In the genomic region with DNA sequence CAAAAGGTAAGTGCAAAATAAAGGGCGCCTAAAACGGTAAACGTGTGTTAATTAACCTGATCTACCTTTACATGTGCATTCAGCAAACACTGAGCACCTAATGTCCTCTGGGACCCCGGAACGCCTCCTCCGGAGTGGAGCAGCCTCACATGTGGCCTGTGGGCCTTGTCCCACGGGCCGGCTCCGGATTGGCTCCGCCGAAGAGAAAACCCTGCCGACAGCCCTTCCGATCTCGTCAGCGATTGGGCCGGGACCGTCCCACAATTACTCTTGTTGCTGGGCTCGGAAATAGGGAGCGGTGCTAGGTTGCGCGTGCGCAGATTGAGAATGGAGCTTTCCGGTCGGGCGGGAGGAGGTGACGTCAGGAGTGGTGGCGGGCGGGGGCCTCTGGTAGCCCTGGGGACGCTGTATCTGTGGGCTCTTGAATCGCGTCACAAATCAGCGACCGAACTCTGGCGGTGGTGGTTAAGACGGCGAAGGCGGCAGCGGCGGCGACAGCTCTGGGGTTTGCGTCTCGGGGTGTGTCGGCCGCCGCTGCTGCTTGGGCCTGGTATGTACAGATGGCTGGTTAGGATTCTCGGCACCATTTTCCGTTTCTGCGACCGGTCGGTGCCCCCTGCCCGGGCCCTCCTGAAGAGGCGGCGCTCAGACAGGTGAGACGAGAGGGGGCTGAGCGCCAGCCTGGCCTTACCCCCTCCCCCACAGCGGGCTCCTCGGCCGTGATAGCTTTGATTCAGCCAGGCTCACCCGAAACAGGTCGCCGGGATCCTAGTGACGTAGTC, we compare ENCODE assay signal across 8 cellular contexts. TPM values are rescaled to one million over a fixed set of nuclear protein-coding genes. Genes with fewer than 3 reads are reported as not detected.
A peak's percentile ranks its signal among the peaks of the same experiment; 100 is the strongest.
DNase-seq lines count a peak whose midpoint lies in the region; ATAC-seq and TF ChIP-seq lines count a peak whose summit lies in the region.

A gene (plus strand): TSS at position 434 of the 782 bp plus-strand sequence. CDS start 119 bp downstream, at position 553.

- peak; percentile 95 for TF ChIP-seq POLR2A in breast epithelium (IDR thresholded peaks at IDR 0.05)

- DNase-seq in NCI-H2196 treated with DMSO at 0.1 percent for 48 hours (lab: John Stamatoyannopoulos, UW; ENCODE audit: unreplicated experiment): peak; percentile 100
- peak; percentile 99 for DNase-seq in breast epithelium (ENCODE audit: low spot score in 2 of 2)

- H3K79me2 ChIP-seq in ACC112 (ENCODE audit: control insufficient read depth, insufficient read depth, low read length, unreplicated experiment): peaks cover 31% of the 10 kb centered on the region

- peak within 1 kb of the TSS; percentile 91 for H2AFZ ChIP-seq in ACC112 (ENCODE audit: low read length, unreplicated experiment)

- no peak for TF ChIP-seq CTCF in VCaP (conservative IDR thresholded peaks at IDR 0.05)
- TF ChIP-seq CTCF in breast epithelium (IDR thresholded peaks at IDR 0.05): no peak

- H3K9me3 ChIP-seq in breast epithelium (no peaks in the 10 kb centered on the region), iPS-18a (ENCODE audit: control insufficient read depth, low read depth, low read length) (no peaks in the 10 kb centered on the region), skeletal muscle satellite cell (replicated peaks; ENCODE audit: low read length) (no peaks in the 10 kb centered on the region)

- H3K36me3 ChIP-seq in ACC112 (ENCODE audit: insufficient read depth, low read length): no peaks in the 10 kb centered on the region
- H3K36me3 ChIP-seq in breast epithelium: no peaks in the 10 kb centered on the region
- no peaks in the 10 kb centered on the region for H3K36me3 ChIP-seq in iPS-18a (ENCODE audit: control insufficient read depth, low read depth, low read length)
- H3K36me3 ChIP-seq in skeletal muscle satellite cell (ENCODE audit: insufficient read depth, low read length): peaks cover 4% of the 10 kb centered on the region

- H3K27me3 ChIP-seq in ACC112 (ENCODE audit: insufficient read depth, low read length) (no peaks in the 10 kb centered on the region), breast epithelium (no peaks in the 10 kb centered on the region), iPS-18a (ENCODE audit: control insufficient read depth, insufficient read depth, low read length) (no peaks in the 10 kb centered on the region), skeletal muscle satellite cell (ENCODE audit: control insufficient read depth, insufficient read depth, low read length) (no peaks in the 10 kb centered on the region)

- H3K4me3 ChIP-seq in ACC112 (ENCODE audit: low read depth, low read length) (peak within 1 kb of the TSS; percentile 96), breast epithelium (peak within 1 kb of the TSS; percentile 70 to 99 (median 94)), iPS-18a (ENCODE audit: low read length) (peak within 1 kb of the TSS; percentile 84), skeletal muscle satellite cell (ENCODE audit: low read length) (peak within 1 kb of the TSS; percentile 89)

- intact Hi-C loops in breast epithelium (cut with DNase I; ENCODE audit: low total_unique reads): no loop called here

- peaks cover 18% of the 10 kb centered on the region for H3K4me1 ChIP-seq in ACC112 (ENCODE audit: control insufficient read depth, insufficient read depth, low read length, unreplicated experiment)
- H3K4me1 ChIP-seq in breast epithelium: peaks cover 0 to 17% of the 10 kb centered on the region in 2 donors
- peaks cover 14% of the 10 kb centered on the region for H3K4me1 ChIP-seq in iPS-18a (ENCODE audit: control insufficient read depth, low read depth, low read length)
- peaks cover 9% of the 10 kb centered on the region for H3K4me1 ChIP-seq in skeletal muscle satellite cell (ENCODE audit: control insufficient read depth, insufficient read depth, low read length)

- ATAC-seq in GM18870 (IDR thresholded peaks at IDR 0.05; ENCODE audit: unreplicated experiment): peak; percentile 92
- peak; percentile 96 for ATAC-seq in HG03135 (IDR thresholded peaks at IDR 0.05; ENCODE audit: unreplicated experiment)

- peak within 1 kb of the TSS; percentile 78 for H3K27ac ChIP-seq in ACC112 (ENCODE audit: low read depth, low read length)
- H3K27ac ChIP-seq in VCaP: peak within 1 kb of the TSS; percentile 77
- peak within 1 kb of the TSS; percentile 93 to 100 for H3K27ac ChIP-seq in breast epithelium
- H3K27ac ChIP-seq in iPS-18a (ENCODE audit: low read length): peak within 1 kb of the TSS; percentile 85

- peak within 1 kb of the TSS; percentile 96 for H3K4me2 ChIP-seq in skeletal muscle satellite cell (ENCODE audit: low read length)

- H3K9ac ChIP-seq in iPS-18a (ENCODE audit: low read length) (peak within 1 kb of the TSS; percentile 79), skeletal muscle satellite cell (ENCODE audit: low read depth, low read length) (peak within 1 kb of the TSS; percentile 94)

RNA-seq across cellular contexts. Expression of the gene that starts here (rescaled TPM):
- 10 to 100 TPM; 32.0 to 45.2 (median 34.4) TPM for total RNA-seq in breast epithelium
- 17.9 and 20.8 TPM in 2 replicates for total RNA-seq in skeletal muscle satellite cell (2012; rRNA removed)

Comparison
In these comparisons a context has a peak if more than half of its experiments do, and no peak if none do; other contexts are left out.
1. Peak in every context shown above with its lines: DNase-seq, ATAC-seq, H3K4me3 ChIP-seq and H3K27ac ChIP-seq.